Comparison of ENCODE assay signal across 7 cellular contexts in genomic region chr1:152359906-152360305, GRCh38. TPM values are rescaled to one million over a fixed set of nuclear protein-coding genes. Genes with fewer than 3 reads are reported as not detected.
"Had no signal": no experiment of that assay in that cellular context is flagged by ENCODE, and none has a peak within 500 bp of the region (broad histone marks: within the 10 kb centered on the region; RNA-seq: fewer than 3 reads in every experiment).

Gene FLG2, minus strand, starts transcription at chr1:152360006. Its CDS starts 1,122 bp downstream, at chr1:152358884.

- DNase-seq: H9, HCEC 1CT, IMR-90 had no signal

- ATAC-seq: GM23338, K562 had no signal

- H3K4me3 ChIP-seq: GM23338, K562 had no signal

RNA-seq across cellular contexts. Expression of gene FLG2, which starts in this region (rescaled TPM):
- total RNA-seq: GM23338, H1, H9, HT-29, IMR-90, K562 had no signal
